ENCODE assay signal across 21 cellular contexts in genomic region chr2:239462671-239463506, GRCh38.
DNase-seq lines count a peak whose midpoint lies in the region; ATAC-seq and TF ChIP-seq lines count a peak whose summit lies in the region.
"Had no signal": no experiment of that assay in that cellular context is flagged by ENCODE, and none has a peak within 500 bp of the region (broad histone marks: within the 10 kb centered on the region; RNA-seq: fewer than 3 reads in every experiment).

No MANE protein-coding gene starts in this region.

- H3K27me3 ChIP-seq in heart right ventricle (peaks cover 0 to 12% (median 0%) of the 10 kb centered on the region in 7 donors), colonic mucosa (no peaks in the 10 kb centered on the region)
- H3K27me3 ChIP-seq: thyroid gland had no signal

- H3K4me3 ChIP-seq in heart right ventricle = no peak overlapping the region
- H3K4me3 ChIP-seq in colonic mucosa = no peak overlapping the region
- H3K4me3 ChIP-seq: mucosa of descending colon, thyroid gland had no signal

- no peaks in the 10 kb centered on the region for H3K9me3 Mint-ChIP-seq in natural killer cell
- H3K9me3 Mint-ChIP-seq: activated naive CD4-positive, alpha-beta T cell treated with anti-CD3 and anti-CD28 coated beads, Interleukin-2, amount 50 U/mL, for 72 hours had no signal

- H3K36me3 ChIP-seq in heart right ventricle = no peaks in the 10 kb centered on the region
- H3K36me3 ChIP-seq in colonic mucosa = no peaks in the 10 kb centered on the region
- H3K36me3 ChIP-seq: thyroid gland had no signal

- H3K4me1 ChIP-seq in heart right ventricle (peaks cover 0 to 29% (median 7%) of the 10 kb centered on the region in 9 donors), colonic mucosa (no peaks in the 10 kb centered on the region)
- H3K4me1 ChIP-seq: thyroid gland had no signal

- peak; percentile 10 for ATAC-seq in Right ventricle myocardium superior (ENCODE audit: poor library complexity)
- ATAC-seq in heart right ventricle = no peak
- no peak for ATAC-seq in natural killer cell
- ATAC-seq: activated CD4-positive, alpha-beta T cell treated with anti-CD3 and anti-CD28 coated beads for 36 hours; activated naive CD4-positive, alpha-beta T cell treated with anti-CD3 and anti-CD28 coated beads, Interleukin-2, amount 50 U/mL, for 72 hours; HCT116; HepG2; left colon; SK-N-SH treated with all-trans-retinoic acid at 6 μM for 48 hours had no signal

- H3K9ac ChIP-seq in colonic mucosa (ENCODE audit: low read depth in 2 of 2, low read length in 2 of 2) = no peak overlapping the region

- no peak overlapping the region for H3K27ac ChIP-seq in heart right ventricle
- H3K27ac ChIP-seq in colonic mucosa = no peak overlapping the region
- H3K27ac ChIP-seq: epithelial cell of prostate, thyroid gland had no signal

- TF ChIP-seq CTCF in heart right ventricle (IDR thresholded peaks at IDR 0.05) (no peak), colonic mucosa (IDR thresholded peaks at IDR 0.05) (no peak), natural killer cell (IDR thresholded peaks at IDR 0.05) (no peak), GM10248 (IDR thresholded peaks at IDR 0.05; ENCODE audit: control extremely low read depth, extremely low read depth, low read depth, missing control alignments) (no peak)

- no peaks in the 10 kb centered on the region for H3K9me3 ChIP-seq in heart right ventricle
- H3K9me3 ChIP-seq in colonic mucosa = no peaks in the 10 kb centered on the region
- H3K9me3 ChIP-seq: mucosa of descending colon, thyroid gland had no signal

- POLR2A ChIA-PET in GM10248 (lab: Yijun Ruan, JAX) = no interaction called here

- no peaks in the 10 kb centered on the region for H3K36me3 Mint-ChIP-seq in natural killer cell
- H3K36me3 Mint-ChIP-seq: activated naive CD4-positive, alpha-beta T cell treated with anti-CD3 and anti-CD28 coated beads, Interleukin-2, amount 50 U/mL, for 72 hours had no signal

- peaks cover 0 to 3% of the 10 kb centered on the region in 2 donors for H3K27me3 Mint-ChIP-seq in natural killer cell (ENCODE audit: low read depth in 2 of 2)
- H3K27me3 Mint-ChIP-seq: activated CD4-positive, alpha-beta T cell treated with anti-CD3 and anti-CD28 coated beads for 36 hours had no signal

- intact Hi-C loops in Right ventricle myocardium superior (cut with DNase I) = no loop called here
- intact Hi-C loops in heart right ventricle (cut with DNase I) = no loop called here
- intact Hi-C loops in colonic mucosa (cut with DNase I) = no loop called here
- intact Hi-C loops in posterior vena cava (cut with DNase I) = no loop called here
- intact Hi-C loops in natural killer cell (cut with micrococcal nuclease) = no loop called here

- CTCF ChIA-PET in GM10248 (lab: Yijun Ruan, JAX) = no interaction called here

- no peak overlapping the region for H3K27ac Mint-ChIP-seq in natural killer cell
- H3K27ac Mint-ChIP-seq: activated CD4-positive, alpha-beta T cell treated with anti-CD3 and anti-CD28 coated beads for 36 hours; activated naive CD4-positive, alpha-beta T cell treated with anti-CD3 and anti-CD28 coated beads, Interleukin-2, amount 50 U/mL, for 72 hours had no signal

- WGBS in heart right ventricle, 2 donors = 76 to 77% methylated on average over 19 of the region's 19 CpGs

- no peak overlapping the region for H3K4me3 Mint-ChIP-seq in natural killer cell
- H3K4me3 Mint-ChIP-seq: activated CD4-positive, alpha-beta T cell treated with anti-CD3 and anti-CD28 coated beads for 36 hours had no signal

- no peak for DNase-seq in Right ventricle myocardium superior
- DNase-seq in heart right ventricle = no peak
- peak; percentile 11 for DNase-seq in colonic mucosa
- DNase-seq in posterior vena cava (ENCODE audit: low spot score) = peak; percentile 54
- DNase-seq in ureter (ENCODE audit: low spot score) = peak; percentile 39
- DNase-seq in natural killer cell = no peak
- DNase-seq in GM10248 (ENCODE audit: extremely low spot score) = no peak
- DNase-seq in iPS-NIHi7 (ENCODE audit: extremely low spot score) = no peak
- DNase-seq: activated CD4-positive, alpha-beta T cell treated with anti-CD3 and anti-CD28 coated beads for 36 hours; DMS79; left colon; mucosa of descending colon; NCI-H1436; NCI-H82; stimulated activated CD4-positive, alpha-beta T cell treated with anti-CD3 and anti-CD28 coated beads, Interleukin-15, amount 100 ng/mL, for 24 hours; thyroid gland had no signal

- H3K4me1 Mint-ChIP-seq in natural killer cell = no peaks in the 10 kb centered on the region
- H3K4me1 Mint-ChIP-seq: activated CD4-positive, alpha-beta T cell treated with anti-CD3 and anti-CD28 coated beads for 36 hours had no signal

Comparison
In these comparisons a context has a peak if more than half of its experiments do, and no peak if none do; other contexts are left out.
1. DNase-seq: peak in colonic mucosa (single experiment), posterior vena cava (single experiment) and ureter (single experiment); none in Right ventricle myocardium superior (single experiment), heart right ventricle (0 of 2), natural killer cell (single experiment), GM10248 (single experiment) and iPS-NIHi7 (single experiment).